ENCODE assay signal across 35 cellular contexts in the genomic region with DNA sequence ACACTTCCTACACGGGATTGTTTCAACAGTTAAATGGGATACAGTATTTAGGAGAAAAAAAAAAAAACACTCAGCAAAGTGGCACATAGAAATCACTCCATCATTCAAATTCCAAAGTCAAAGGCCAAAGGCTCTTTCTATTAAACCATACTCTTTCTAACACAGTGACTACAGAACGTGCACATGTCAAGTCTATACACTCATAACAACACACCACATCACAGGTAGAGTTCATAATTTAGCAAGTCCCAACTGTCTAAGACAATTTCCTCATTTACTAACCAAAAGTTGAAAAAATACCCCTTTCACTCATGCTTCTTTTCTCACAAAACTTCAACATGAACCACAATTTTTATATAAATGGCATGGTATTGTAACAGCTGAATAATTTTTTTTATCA.
"Had no signal": no experiment of that assay in that cellular context is flagged by ENCODE, and none has a peak within 500 bp of the region (broad histone marks: within the 10 kb centered on the region; RNA-seq: fewer than 3 reads in every experiment).

No MANE protein-coding gene starts in this region.

- DNase-seq: Karpas-422, Kasumi-1, MG63, MM.1S, MV-4-11, NCI-H1048, NCI-H1092, NCI-H1092 treated with DMSO at 0.1 percent for 48 hours, NCI-H1105, NCI-H1105 treated with DMSO at 0.1 percent for 48 hours, NCI-H1417, NCI-H1417 treated with DMSO at 0.1 percent for 48 hours, NCI-H1436, NCI-H1436 treated with DMSO at 0.1 percent for 48 hours, NCI-H146, NCI-H1694, NCI-H1694 treated with DMSO at 0.1 percent for 48 hours, NCI-H187, NCI-H187 treated with DMSO at 0.1 percent for 48 hours, NCI-H1930, NCI-H2029, NCI-H2029 treated with DMSO at 0.1 percent for 48 hours, NCI-H2081, NCI-H2081 treated with DMSO at 0.1 percent for 48 hours, NCI-H2107, NCI-H2171, NCI-H2171 treated with DMSO at 0.1 percent for 48 hours, NCI-H2227 treated with DMSO at 0.1 percent for 48 hours, NCI-H226, NCI-H345, NCI-H446, NCI-H446 treated with DMSO at 0.1 percent for 48 hours, NCI-H510A, NCI-H510A treated with DMSO at 0.1 percent for 48 hours, NCI-H524 had no signal

- H3K4me3 ChIP-seq: MG63 had no signal

- H3K9me3 ChIP-seq: MG63 had no signal

- H3K27me3 ChIP-seq: MG63 had no signal
